Comparison of ENCODE assay signal across 24 cellular contexts in genomic region chr3:88985491-88985890, GRCh38.
"Had no signal": no experiment of that assay in that cellular context is flagged by ENCODE, and none has a peak within 500 bp of the region (broad histone marks: within the 10 kb centered on the region; RNA-seq: fewer than 3 reads in every experiment).

No MANE protein-coding gene starts in this region.

- H3K36me3 ChIP-seq: breast epithelium, esophagus squamous epithelium, ovary, prostate gland, tibial artery had no signal

- H3K27me3 ChIP-seq: breast epithelium, esophagus squamous epithelium, foreskin keratinocyte, hepatocyte, ovary, tibial artery had no signal

- H3K27ac ChIP-seq: breast epithelium, coronary artery, esophagus squamous epithelium, foreskin keratinocyte, hepatocyte, ovary, prostate gland, tibial artery had no signal

- H3K4me1 ChIP-seq: breast epithelium, esophagus squamous epithelium, prostate gland, tibial artery had no signal

- ATAC-seq: activated CD4-positive, alpha-beta T cell treated with anti-CD3 and anti-CD28 coated beads for 36 hours; foreskin keratinocyte; natural killer cell; stimulated activated effector memory CD8-positive, alpha-beta T cell treated with anti-CD3 and anti-CD28 coated beads, Interleukin-12 subunit alpha, Interleukin-12 subunit beta, amount 100 ng/mL, for 72 hours; stimulated activated naive CD8-positive, alpha-beta T cell treated with anti-CD3 and anti-CD28 coated beads, Interleukin-15, amount 100 ng/mL, for 72 hours had no signal

- H3K4me3 ChIP-seq: breast epithelium, coronary artery, esophagus squamous epithelium, hepatocyte, ovary, prostate gland, tibial artery had no signal

- DNase-seq: activated B cell treated with CpG ODN at 0.5 μM for 24 hours; activated CD4-positive, alpha-beta memory T cell treated with anti-CD3 and anti-CD28 coated beads for 36 hours; activated CD4-positive, alpha-beta T cell treated with anti-CD3 and anti-CD28 coated beads for 36 hours; activated naive CD4-positive, alpha-beta T cell treated with Interleukin-2 at 50 U/mL for 16 hours; activated naive CD8-positive, alpha-beta T cell treated with anti-CD3 and anti-CD28 coated beads for 36 hours; activated T-cell treated with anti-CD3 and anti-CD28 coated beads, Interleukin-2, amount 50 U/mL, for 48 hours; amniotic stem cell; esophagus squamous epithelium; foreskin keratinocyte; immature natural killer cell; left ventricle myocardium superior; mammary epithelial cell; midbrain; natural killer cell; ovary; stimulated activated CD4-positive, alpha-beta T cell treated with anti-CD3 and anti-CD28 coated beads, Interleukin-1b, Interleukin-23, amount 100 ng/mL, for 48 hours; stimulated activated naive CD8-positive, alpha-beta T cell treated with anti-CD3 and anti-CD28 coated beads, Interleukin-15, amount 100 ng/mL, for 72 hours; T1000; tibial artery had no signal

- H3K9me3 ChIP-seq: breast epithelium, esophagus squamous epithelium, ovary, prostate gland, tibial artery had no signal

- H2AFZ ChIP-seq: hepatocyte had no signal

- H3K4me2 ChIP-seq: hepatocyte had no signal

- H3K79me2 ChIP-seq: hepatocyte had no signal
